Comparison of ENCODE assay signal across 19 cellular contexts in the genomic region with DNA sequence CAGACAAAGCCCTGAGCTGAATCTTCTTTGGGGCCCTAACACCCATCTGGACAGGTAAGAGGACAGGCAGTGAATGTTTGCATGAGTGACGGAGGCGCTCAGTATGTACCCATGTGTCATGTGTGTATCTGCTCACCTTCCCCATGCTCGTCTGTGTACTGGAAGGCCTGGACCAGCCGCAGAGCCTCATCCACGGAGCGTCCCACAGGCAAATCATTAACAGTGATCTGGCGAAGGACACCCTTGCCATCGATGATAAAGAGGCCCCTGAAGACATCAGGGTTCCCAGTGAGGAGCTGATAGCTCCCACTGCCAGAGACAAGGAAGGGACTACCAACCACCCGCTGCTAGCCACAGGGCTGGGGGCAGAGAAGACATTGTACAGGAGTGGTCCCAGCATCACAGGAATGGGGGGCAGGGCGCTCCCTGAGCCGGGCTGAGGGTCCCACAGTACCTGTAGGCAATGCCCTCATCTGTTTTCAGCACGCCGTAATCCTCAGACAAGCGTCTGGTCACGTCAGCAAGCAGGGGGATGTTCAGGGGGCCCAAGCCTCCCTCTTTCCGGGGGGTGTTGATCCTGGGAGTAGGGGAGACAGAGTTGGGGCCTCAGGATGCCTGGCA. TPM values are rescaled to one million over a fixed set of nuclear protein-coding genes. Genes with fewer than 3 reads are reported as not detected.
DNase-seq lines count a peak whose midpoint lies in the region; ATAC-seq, FAIRE-seq and TF ChIP-seq lines count a peak whose summit lies in the region.
"Had no signal": no experiment of that assay in that cellular context is flagged by ENCODE, and none has a peak within 500 bp of the region (broad histone marks: within the 10 kb centered on the region; RNA-seq: fewer than 3 reads in every experiment).

No MANE protein-coding gene starts in this region.

- POLR2A ChIA-PET in activated CD4-positive, alpha-beta T cell treated with anti-CD3 and anti-CD28 coated beads for 36 hours (lab: Charles Lee), result no interaction called here

- peaks cover 18% of the 10 kb centered on the region for H3K36me3 Mint-ChIP-seq in activated CD4-positive, alpha-beta T cell treated with anti-CD3 and anti-CD28 coated beads for 36 hours (ENCODE audit: low read depth)

- H3K27ac Mint-ChIP-seq in activated CD4-positive, alpha-beta T cell treated with anti-CD3 and anti-CD28 coated beads for 36 hours, result no peak overlapping the region

- H3K4me1 ChIP-seq in NT2/D1 (ENCODE audit: insufficient read depth, insufficient read length), result peaks cover 10% of the 10 kb centered on the region
- H3K4me1 ChIP-seq in duodenal mucosa (ENCODE audit: control insufficient read depth in 1 of 2, insufficient read depth in 2 of 2, low read length in 2 of 2), result peaks cover 24 to 34% of the 10 kb centered on the region in 2 donors
- H3K4me1 ChIP-seq in osteoblast (ENCODE audit: insufficient read depth, low read length), result peaks cover 14% of the 10 kb centered on the region

- FAIRE-seq in H54 (lab: Jason Lieb, UNC), result no peak
- FAIRE-seq: A549, kidney had no signal

- H3K4me1 Mint-ChIP-seq in activated CD4-positive, alpha-beta T cell treated with anti-CD3 and anti-CD28 coated beads for 36 hours, result peaks cover 34% of the 10 kb centered on the region

- H3K4me2 ChIP-seq in osteoblast (ENCODE audit: insufficient read depth, low read length), result peak overlapping the region; percentile 95
- H3K4me2 ChIP-seq: A549 had no signal

- H3K27me3 Mint-ChIP-seq in activated CD4-positive, alpha-beta T cell treated with anti-CD3 and anti-CD28 coated beads for 36 hours, result no peaks in the 10 kb centered on the region

- H3K27ac ChIP-seq in duodenal mucosa (ENCODE audit: low read depth, low read length) (no peak overlapping the region), osteoblast (ENCODE audit: low read depth, low read length) (no peak overlapping the region)
- H3K27ac ChIP-seq: A549, GM23248, SJCRH30 had no signal

- H3K27me3 ChIP-seq in NT2/D1 (ENCODE audit: insufficient read depth, insufficient read length), result peaks cover 18% of the 10 kb centered on the region
- H3K27me3 ChIP-seq in duodenal mucosa (ENCODE audit: control insufficient read depth in 1 of 2, insufficient read depth in 2 of 2, low read length in 2 of 2), result no peaks in the 10 kb centered on the region
- no peaks in the 10 kb centered on the region for H3K27me3 ChIP-seq in osteoblast (ENCODE audit: insufficient read depth, low read length)
- H3K27me3 ChIP-seq: transverse colon had no signal

- H3K9me3 ChIP-seq in NT2/D1 (ENCODE audit: insufficient read depth, low read length), result no peaks in the 10 kb centered on the region
- H3K9me3 ChIP-seq in duodenal mucosa (ENCODE audit: control insufficient read depth in 1 of 2, low read length in 2 of 2), result no peaks in the 10 kb centered on the region
- H3K9me3 ChIP-seq in osteoblast (ENCODE audit: low read depth, low read length), result no peaks in the 10 kb centered on the region
- H3K9me3 ChIP-seq: A549, SJCRH30, transverse colon had no signal

- no peak overlapping the region for H2AFZ ChIP-seq in osteoblast (ENCODE audit: low read length)

- no peak for DNase-seq in activated CD4-positive, alpha-beta T cell treated with anti-CD3 and anti-CD28 coated beads for 36 hours
- DNase-seq in activated CD4-positive, alpha-beta T cell treated with anti-CD3 and anti-CD28 coated beads, Interleukin-2, amount 50 U/mL, for 1 hour, result no peak
- no peak for DNase-seq in NT2/D1 (ENCODE audit: low read depth, low spot score)
- DNase-seq in osteoblast (ENCODE audit: insufficient read length, low spot score, missing footprints), result peak; percentile 32
- no peak for DNase-seq in effector CD4-positive, alpha-beta T cell
- DNase-seq in retina, result no peak
- DNase-seq in H54 (ENCODE audit: insufficient read length, low spot score), result no peak
- DNase-seq: activated CD4-positive, CD25-positive, alpha-beta regulatory T cell treated with anti-CD3 and anti-CD28 coated beads, Interleukin-2, amount 50 U/mL, for 72 hours; cortex of kidney; kidney; NCI-H1436 treated with DMSO at 0.1 percent for 48 hours; NCI-H526 treated with DMSO at 0.1 percent for 48 hours; SJCRH30; transverse colon had no signal

- peak overlapping the region; percentile 100 for H3K9ac ChIP-seq in NT2/D1 (ENCODE audit: insufficient read length, low read depth)
- H3K9ac ChIP-seq in duodenal mucosa (ENCODE audit: low read depth in 1 of 2, low read length in 2 of 2), result no peak overlapping the region

- no peak overlapping the region for H3K4me3 ChIP-seq in NT2/D1 (ENCODE audit: insufficient read length, low read depth)
- H3K4me3 ChIP-seq in duodenal mucosa (ENCODE audit: low read depth in 1 of 2, low read length in 2 of 2), result peak overlapping the region; percentile 90 to 98
- no peak overlapping the region for H3K4me3 ChIP-seq in osteoblast (ENCODE audit: insufficient read depth, low read length)
- H3K4me3 ChIP-seq: A549, SJCRH30 had no signal

- H3K79me2 ChIP-seq in osteoblast (ENCODE audit: insufficient read depth, low read length), result peaks cover 11% of the 10 kb centered on the region

- intact Hi-C loops in activated CD4-positive, alpha-beta T cell treated with anti-CD3 and anti-CD28 coated beads for 36 hours (cut with DNase I, micrococcal nuclease), result loop anchor here (5.0 to 10.0 kb wide), 2 partner anchors 47 to 1725 kb away; partner anchors contain the start of gene TECR (in 1 of the 2)

- peaks cover 26% of the 10 kb centered on the region for H3K36me3 ChIP-seq in NT2/D1 (ENCODE audit: insufficient read depth, insufficient read length, low read length)
- H3K36me3 ChIP-seq in duodenal mucosa (ENCODE audit: control insufficient read depth in 1 of 2, insufficient read depth in 2 of 2, low read length in 2 of 2), result peaks cover 7 to 14% of the 10 kb centered on the region in 2 donors
- peaks cover 8% of the 10 kb centered on the region for H3K36me3 ChIP-seq in osteoblast (ENCODE audit: insufficient read depth, low read length)
- H3K36me3 ChIP-seq: SJCRH30, transverse colon had no signal

- peaks cover 3% of the 10 kb centered on the region for H4K20me1 ChIP-seq in osteoblast (ENCODE audit: insufficient read depth, low read length)

- no peaks in the 10 kb centered on the region for H3K9me3 Mint-ChIP-seq in activated CD4-positive, alpha-beta T cell treated with anti-CD3 and anti-CD28 coated beads for 36 hours (ENCODE audit: low read depth)

- H3K4me3 Mint-ChIP-seq in activated CD4-positive, alpha-beta T cell treated with anti-CD3 and anti-CD28 coated beads for 36 hours, result peak overlapping the region; percentile 87

- TF ChIP-seq POLR2A in H54 (IDR thresholded peaks at IDR 0.05; ENCODE audit: low read depth, low read length), result no peak

- TF ChIP-seq CTCF in osteoblast (IDR thresholded peaks at IDR 0.05; ENCODE audit: extremely low read depth, low read depth, low read length), result no peak

- ATAC-seq in activated CD4-positive, alpha-beta T cell treated with anti-CD3 and anti-CD28 coated beads for 36 hours, result no peak
- ATAC-seq: A549 had no signal

- CTCF ChIA-PET in activated CD4-positive, alpha-beta T cell treated with anti-CD3 and anti-CD28 coated beads for 36 hours (lab: Charles Lee), result interaction anchor here (1.3 to 15.0 kb wide), 5 partner anchors 22 to 165 kb away, joined by 4 to 451 read pairs (median 5); partner anchors contain the start of gene HOOK2

RNA-seq across cellular contexts. Expression of gene PRDX2, which starts 1.8 kb away (rescaled TPM):
- 100 to 1,000 TPM; 261 to 325 TPM for total RNA-seq in activated CD4-positive, alpha-beta T cell treated with anti-CD3 and anti-CD28 coated beads for 36 hours
- 155 and 156 TPM in 2 replicates for total RNA-seq in osteoblast

RNA-seq across cellular contexts. Expression of gene THSD8, which starts 2.0 kb away (rescaled TPM):
- 10 to 100 TPM; 31.0 to 48.2 TPM for total RNA-seq in activated CD4-positive, alpha-beta T cell treated with anti-CD3 and anti-CD28 coated beads for 36 hours
- 0.29 TPM in 1 of 2 replicates, not detected in the other for total RNA-seq in osteoblast
- total RNA-seq: fibroblast of villous mesenchyme, GM23248, HT1080, SJCRH30 had no signal

RNA-seq across cellular contexts. Expression of gene RNASEH2A, which starts 6.6 kb away (rescaled TPM):
- 10 to 100 TPM; 27.0 to 51.1 TPM for total RNA-seq in activated CD4-positive, alpha-beta T cell treated with anti-CD3 and anti-CD28 coated beads for 36 hours
- total RNA-seq in osteoblast, result 7.6 and 8.3 TPM in 2 replicates

RNA-seq across cellular contexts. Expression of gene JUNB, which starts 8.5 kb away (rescaled TPM):
- 100 to 1,000 TPM; 375 to 412 TPM for total RNA-seq in activated CD4-positive, alpha-beta T cell treated with anti-CD3 and anti-CD28 coated beads for 36 hours
- total RNA-seq in osteoblast, result 85.5 and 93.0 TPM in 2 replicates

RNA-seq across cellular contexts. Expression of gene HOOK2, which starts 24.5 kb away (rescaled TPM):
- 10 to 100 TPM; 20.4 to 20.9 TPM for total RNA-seq in activated CD4-positive, alpha-beta T cell treated with anti-CD3 and anti-CD28 coated beads for 36 hours
- total RNA-seq in osteoblast, result 16.8 and 21.7 TPM in 2 replicates

Comparison
In these comparisons a context has a peak if more than half of its experiments do, and no peak if none do; other contexts are left out.
1. H3K4me3 ChIP-seq: peak in duodenal mucosa (2 of 2); none in NT2/D1 (single experiment) and osteoblast (single experiment).
2. RNA of gene THSD8, which starts 2.0 kb away (total RNA-seq): 31.0 to 48.2 TPM in activated CD4-positive, alpha-beta T cell treated with anti-CD3 and anti-CD28 coated beads for 36 hours; 0.29 TPM in osteoblast; every median in the first group is over 10 times any median in the second.